In the genomic region with DNA sequence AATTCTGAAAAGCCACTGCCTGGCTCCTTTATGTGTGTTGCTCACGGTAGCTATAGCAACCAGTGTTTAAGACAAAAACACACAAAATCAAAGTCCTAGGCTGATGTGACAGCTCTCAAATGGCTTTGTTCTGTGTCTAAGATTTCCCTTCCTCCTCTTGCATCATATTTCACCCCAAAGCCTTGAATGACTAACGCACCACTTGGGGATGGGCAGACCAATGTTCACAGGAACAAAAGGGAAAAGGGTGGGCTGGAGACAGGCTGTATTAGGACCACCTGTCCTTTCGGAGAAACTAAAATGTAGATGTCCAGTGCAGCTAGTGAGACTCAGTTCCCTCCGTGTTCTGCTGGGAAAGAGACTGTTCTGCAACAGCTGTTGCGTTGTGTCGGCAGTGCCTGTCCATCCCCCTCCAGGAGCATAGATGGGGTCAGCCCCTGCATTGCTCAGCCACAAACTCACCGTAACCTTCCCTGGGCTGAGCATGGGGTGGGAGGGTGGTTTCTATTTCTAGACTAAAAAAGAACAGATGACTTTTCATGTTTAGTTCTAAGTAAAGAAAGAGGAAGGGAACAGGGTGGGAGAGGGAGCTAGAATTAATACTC, we compare ENCODE assay signal across 1 cellular context.
TF ChIP-seq lines count a peak whose summit lies in the region.

No MANE protein-coding gene starts in this region.

TF ChIP-seq in HepG2, 621 proteins besides CTCF, POLR2A, EP300 and RAD21 (continued from another document and continues in another):
- TF ChIP-seq, protein P1, sequence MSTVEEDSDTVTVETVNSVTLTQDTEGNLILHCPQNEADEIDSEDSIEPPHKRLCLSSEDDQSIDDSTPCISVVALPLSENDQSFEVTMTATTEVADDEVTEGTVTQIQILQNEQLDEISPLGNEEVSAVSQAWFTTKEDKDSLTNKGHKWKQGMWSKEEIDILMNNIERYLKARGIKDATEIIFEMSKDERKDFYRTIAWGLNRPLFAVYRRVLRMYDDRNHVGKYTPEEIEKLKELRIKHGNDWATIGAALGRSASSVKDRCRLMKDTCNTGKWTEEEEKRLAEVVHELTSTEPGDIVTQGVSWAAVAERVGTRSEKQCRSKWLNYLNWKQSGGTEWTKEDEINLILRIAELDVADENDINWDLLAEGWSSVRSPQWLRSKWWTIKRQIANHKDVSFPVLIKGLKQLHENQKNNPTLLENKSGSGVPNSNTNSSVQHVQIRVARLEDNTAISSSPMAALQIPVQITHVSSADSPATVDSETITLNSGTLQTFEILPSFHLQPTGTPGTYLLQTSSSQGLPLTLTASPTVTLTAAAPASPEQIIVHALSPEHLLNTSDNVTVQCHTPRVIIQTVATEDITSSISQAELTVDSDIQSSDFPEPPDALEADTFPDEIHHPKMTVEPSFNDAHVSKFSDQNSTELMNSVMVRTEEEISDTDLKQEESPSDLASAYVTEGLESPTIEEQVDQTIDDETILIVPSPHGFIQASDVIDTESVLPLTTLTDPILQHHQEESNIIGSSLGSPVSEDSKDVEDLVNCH (CRISPR knock-in tag; IDR thresholded peaks at IDR 0.05) = no peak
- TF ChIP-seq ZSCAN31 (CRISPR knock-in tag; IDR thresholded peaks at IDR 0.05; ENCODE audit: low read depth) = no peak
- TF ChIP-seq, protein P2, sequence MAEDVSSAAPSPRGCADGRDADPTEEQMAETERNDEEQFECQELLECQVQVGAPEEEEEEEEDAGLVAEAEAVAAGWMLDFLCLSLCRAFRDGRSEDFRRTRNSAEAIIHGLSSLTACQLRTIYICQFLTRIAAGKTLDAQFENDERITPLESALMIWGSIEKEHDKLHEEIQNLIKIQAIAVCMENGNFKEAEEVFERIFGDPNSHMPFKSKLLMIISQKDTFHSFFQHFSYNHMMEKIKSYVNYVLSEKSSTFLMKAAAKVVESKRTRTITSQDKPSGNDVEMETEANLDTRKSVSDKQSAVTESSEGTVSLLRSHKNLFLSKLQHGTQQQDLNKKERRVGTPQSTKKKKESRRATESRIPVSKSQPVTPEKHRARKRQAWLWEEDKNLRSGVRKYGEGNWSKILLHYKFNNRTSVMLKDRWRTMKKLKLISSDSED (CRISPR knock-in tag; IDR thresholded peaks at IDR 0.05) = no peak
- peak; percentile 88; the same call in 1 of the 2 replicates for TF ChIP-seq EHMT2 (IDR thresholded peaks at IDR 0.05; ENCODE audit: borderline replicate concordance, low read depth, low read length)
- peak; percentile 8; the same call in 1 of the 2 replicates for TF ChIP-seq BHLHE40 (IDR thresholded peaks at IDR 0.05; ENCODE audit: low read length)
- TF ChIP-seq FOXK1 (CRISPR knock-in tag; IDR thresholded peaks at IDR 0.05; ENCODE audit: borderline replicate concordance, low read depth) = peak; percentile 46; the same call in 1 of the 2 replicates
- TF ChIP-seq ATRX (CRISPR knock-in tag; IDR thresholded peaks at IDR 0.05; ENCODE audit: borderline replicate concordance) = no peak
- TF ChIP-seq, protein P3, sequence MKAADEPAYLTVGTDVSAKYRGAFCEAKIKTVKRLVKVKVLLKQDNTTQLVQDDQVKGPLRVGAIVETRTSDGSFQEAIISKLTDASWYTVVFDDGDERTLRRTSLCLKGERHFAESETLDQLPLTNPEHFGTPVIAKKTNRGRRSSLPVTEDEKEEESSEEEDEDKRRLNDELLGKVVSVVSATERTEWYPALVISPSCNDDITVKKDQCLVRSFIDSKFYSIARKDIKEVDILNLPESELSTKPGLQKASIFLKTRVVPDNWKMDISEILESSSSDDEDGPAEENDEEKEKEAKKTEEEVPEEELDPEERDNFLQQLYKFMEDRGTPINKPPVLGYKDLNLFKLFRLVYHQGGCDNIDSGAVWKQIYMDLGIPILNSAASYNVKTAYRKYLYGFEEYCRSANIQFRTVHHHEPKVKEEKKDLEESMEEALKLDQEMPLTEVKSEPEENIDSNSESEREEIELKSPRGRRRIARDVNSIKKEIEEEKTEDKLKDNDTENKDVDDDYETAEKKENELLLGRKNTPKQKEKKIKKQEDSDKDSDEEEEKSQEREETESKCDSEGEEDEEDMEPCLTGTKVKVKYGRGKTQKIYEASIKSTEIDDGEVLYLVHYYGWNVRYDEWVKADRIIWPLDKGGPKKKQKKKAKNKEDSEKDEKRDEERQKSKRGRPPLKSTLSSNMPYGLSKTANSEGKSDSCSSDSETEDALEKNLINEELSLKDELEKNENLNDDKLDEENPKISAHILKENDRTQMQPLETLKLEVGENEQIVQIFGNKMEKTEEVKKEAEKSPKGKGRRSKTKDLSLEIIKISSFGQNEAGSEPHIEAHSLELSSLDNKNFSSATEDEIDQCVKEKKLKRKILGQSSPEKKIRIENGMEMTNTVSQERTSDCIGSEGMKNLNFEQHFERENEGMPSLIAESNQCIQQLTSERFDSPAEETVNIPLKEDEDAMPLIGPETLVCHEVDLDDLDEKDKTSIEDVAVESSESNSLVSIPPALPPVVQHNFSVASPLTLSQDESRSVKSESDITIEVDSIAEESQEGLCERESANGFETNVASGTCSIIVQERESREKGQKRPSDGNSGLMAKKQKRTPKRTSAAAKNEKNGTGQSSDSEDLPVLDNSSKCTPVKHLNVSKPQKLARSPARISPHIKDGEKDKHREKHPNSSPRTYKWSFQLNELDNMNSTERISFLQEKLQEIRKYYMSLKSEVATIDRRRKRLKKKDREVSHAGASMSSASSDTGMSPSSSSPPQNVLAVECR (CRISPR knock-in tag; IDR thresholded peaks at IDR 0.05; ENCODE audit: borderline replicate concordance) = peak; percentile 64; the same call in 1 of the 2 replicates
- no peak for TF ChIP-seq HNRNPL (IDR thresholded peaks at IDR 0.05; ENCODE audit: low read depth, low read length)
- TF ChIP-seq ZNF225 (CRISPR knock-in tag; IDR thresholded peaks at IDR 0.05) = no peak
- peak; percentile 39; the same call in 1 of the 2 replicates for TF ChIP-seq MIXL1 (CRISPR knock-in tag; IDR thresholded peaks at IDR 0.05)
- no peak for TF ChIP-seq HCFC1 (IDR thresholded peaks at IDR 0.05; ENCODE audit: low read depth, low read length)
- TF ChIP-seq ZNF468 (CRISPR knock-in tag; IDR thresholded peaks at IDR 0.05) = no peak
- TF ChIP-seq, protein P4, sequence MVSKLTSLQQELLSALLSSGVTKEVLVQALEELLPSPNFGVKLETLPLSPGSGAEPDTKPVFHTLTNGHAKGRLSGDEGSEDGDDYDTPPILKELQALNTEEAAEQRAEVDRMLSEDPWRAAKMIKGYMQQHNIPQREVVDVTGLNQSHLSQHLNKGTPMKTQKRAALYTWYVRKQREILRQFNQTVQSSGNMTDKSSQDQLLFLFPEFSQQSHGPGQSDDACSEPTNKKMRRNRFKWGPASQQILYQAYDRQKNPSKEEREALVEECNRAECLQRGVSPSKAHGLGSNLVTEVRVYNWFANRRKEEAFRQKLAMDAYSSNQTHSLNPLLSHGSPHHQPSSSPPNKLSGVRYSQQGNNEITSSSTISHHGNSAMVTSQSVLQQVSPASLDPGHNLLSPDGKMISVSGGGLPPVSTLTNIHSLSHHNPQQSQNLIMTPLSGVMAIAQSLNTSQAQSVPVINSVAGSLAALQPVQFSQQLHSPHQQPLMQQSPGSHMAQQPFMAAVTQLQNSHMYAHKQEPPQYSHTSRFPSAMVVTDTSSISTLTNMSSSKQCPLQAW (CRISPR knock-in tag; IDR thresholded peaks at IDR 0.05) = peak; percentile 80
- TF ChIP-seq SIN3A (IDR thresholded peaks at IDR 0.05; ENCODE audit: borderline replicate concordance, low read depth, low read length) = 0 out of 2 replicates have a peak, but pooled peaks have one; percentile 26
- TF ChIP-seq RBM22 (optimal IDR thresholded peaks at IDR 0.05; ENCODE audit: low read length) = peak; percentile 79
- TF ChIP-seq FOXP1 (IDR thresholded peaks at IDR 0.05) = 0 out of 2 replicates have a peak, but pooled peaks have one; percentile 4
- no peak; the same call in 1 of the 2 replicates for TF ChIP-seq FOXP1 (CRISPR knock-in tag; IDR thresholded peaks at IDR 0.05)
- no peak for TF ChIP-seq MXD4 (CRISPR knock-in tag; IDR thresholded peaks at IDR 0.05)
- peak; percentile 55 for TF ChIP-seq ATF7 (IDR thresholded peaks at IDR 0.05)
- no peak for TF ChIP-seq ATF7 (CRISPR knock-in tag; IDR thresholded peaks at IDR 0.05)
- no peak for TF ChIP-seq NFIB (CRISPR knock-in tag; IDR thresholded peaks at IDR 0.05; ENCODE audit: borderline replicate concordance)
- peak; percentile 67; the same call in 1 of the 2 replicates for TF ChIP-seq TGIF2 (CRISPR knock-in tag; IDR thresholded peaks at IDR 0.05)
- no peak for TF ChIP-seq NONO (IDR thresholded peaks at IDR 0.05)
- TF ChIP-seq NONO (CRISPR knock-in tag; conservative IDR thresholded peaks at IDR 0.05) = 0 out of 2 replicates have a peak, but pooled peaks have one; percentile 54
- TF ChIP-seq, protein P5, sequence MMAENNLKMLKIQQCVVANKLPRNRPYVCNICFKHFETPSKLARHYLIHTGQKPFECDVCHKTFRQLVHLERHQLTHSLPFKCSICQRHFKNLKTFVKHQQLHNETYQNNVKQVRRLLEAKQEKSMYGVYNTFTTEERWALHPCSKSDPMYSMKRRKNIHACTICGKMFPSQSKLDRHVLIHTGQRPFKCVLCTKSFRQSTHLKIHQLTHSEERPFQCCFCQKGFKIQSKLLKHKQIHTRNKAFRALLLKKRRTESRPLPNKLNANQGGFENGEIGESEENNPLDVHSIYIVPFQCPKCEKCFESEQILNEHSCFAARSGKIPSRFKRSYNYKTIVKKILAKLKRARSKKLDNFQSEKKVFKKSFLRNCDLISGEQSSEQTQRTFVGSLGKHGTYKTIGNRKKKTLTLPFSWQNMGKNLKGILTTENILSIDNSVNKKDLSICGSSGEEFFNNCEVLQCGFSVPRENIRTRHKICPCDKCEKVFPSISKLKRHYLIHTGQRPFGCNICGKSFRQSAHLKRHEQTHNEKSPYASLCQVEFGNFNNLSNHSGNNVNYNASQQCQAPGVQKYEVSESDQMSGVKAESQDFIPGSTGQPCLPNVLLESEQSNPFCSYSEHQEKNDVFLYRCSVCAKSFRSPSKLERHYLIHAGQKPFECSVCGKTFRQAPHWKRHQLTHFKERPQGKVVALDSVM (CRISPR knock-in tag; IDR thresholded peaks at IDR 0.05) = no peak
- peak; percentile 50 for TF ChIP-seq SP5 (CRISPR knock-in tag; IDR thresholded peaks at IDR 0.05; ENCODE audit: borderline replicate concordance, low read depth)
- TF ChIP-seq SRF (IDR thresholded peaks at IDR 0.05; ENCODE audit: low read depth, low read length) = no peak
- 0 out of 2 replicates have a peak, but pooled peaks have one; percentile 30 for TF ChIP-seq ZNF556 (CRISPR knock-in tag; IDR thresholded peaks at IDR 0.05; ENCODE audit: borderline replicate concordance)
- TF ChIP-seq, protein P6, sequence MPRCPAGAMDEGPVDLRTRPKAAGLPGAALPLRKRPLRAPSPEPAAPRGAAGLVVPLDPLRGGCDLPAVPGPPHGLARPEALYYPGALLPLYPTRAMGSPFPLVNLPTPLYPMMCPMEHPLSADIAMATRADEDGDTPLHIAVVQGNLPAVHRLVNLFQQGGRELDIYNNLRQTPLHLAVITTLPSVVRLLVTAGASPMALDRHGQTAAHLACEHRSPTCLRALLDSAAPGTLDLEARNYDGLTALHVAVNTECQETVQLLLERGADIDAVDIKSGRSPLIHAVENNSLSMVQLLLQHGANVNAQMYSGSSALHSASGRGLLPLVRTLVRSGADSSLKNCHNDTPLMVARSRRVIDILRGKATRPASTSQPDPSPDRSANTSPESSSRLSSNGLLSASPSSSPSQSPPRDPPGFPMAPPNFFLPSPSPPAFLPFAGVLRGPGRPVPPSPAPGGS (CRISPR knock-in tag; IDR thresholded peaks at IDR 0.05) = no peak
- TF ChIP-seq HIVEP1 (CRISPR knock-in tag; IDR thresholded peaks at IDR 0.05) = no peak
- peak; percentile 38; the same call in 1 of the 2 replicates for TF ChIP-seq ZNF607 (CRISPR knock-in tag; IDR thresholded peaks at IDR 0.05; ENCODE audit: borderline replicate concordance)
- TF ChIP-seq ZNF292 (CRISPR knock-in tag; IDR thresholded peaks at IDR 0.05; ENCODE audit: borderline replicate concordance, low read depth) = peak; percentile 50; the same call in 1 of the 2 replicates
- TF ChIP-seq ZNF256 (CRISPR knock-in tag; conservative IDR thresholded peaks at IDR 0.05) = no peak
- no peak for TF ChIP-seq TAF1 (CRISPR knock-in tag; IDR thresholded peaks at IDR 0.05)
- no peak for TF ChIP-seq ZNF713 (CRISPR knock-in tag; IDR thresholded peaks at IDR 0.05)
- TF ChIP-seq ZNF367 (CRISPR knock-in tag; IDR thresholded peaks at IDR 0.05; ENCODE audit: borderline replicate concordance) = no peak
- peak; percentile 40; the same call in 1 of the 2 replicates for TF ChIP-seq HOXA3 (CRISPR knock-in tag; IDR thresholded peaks at IDR 0.05)
- TF ChIP-seq MYNN (CRISPR knock-in tag; IDR thresholded peaks at IDR 0.05; ENCODE audit: low read depth) = no peak
- peak; percentile 67; the same call in 1 of the 2 replicates for TF ChIP-seq TARDBP (CRISPR knock-in tag; IDR thresholded peaks at IDR 0.05)
- TF ChIP-seq, protein P7, sequence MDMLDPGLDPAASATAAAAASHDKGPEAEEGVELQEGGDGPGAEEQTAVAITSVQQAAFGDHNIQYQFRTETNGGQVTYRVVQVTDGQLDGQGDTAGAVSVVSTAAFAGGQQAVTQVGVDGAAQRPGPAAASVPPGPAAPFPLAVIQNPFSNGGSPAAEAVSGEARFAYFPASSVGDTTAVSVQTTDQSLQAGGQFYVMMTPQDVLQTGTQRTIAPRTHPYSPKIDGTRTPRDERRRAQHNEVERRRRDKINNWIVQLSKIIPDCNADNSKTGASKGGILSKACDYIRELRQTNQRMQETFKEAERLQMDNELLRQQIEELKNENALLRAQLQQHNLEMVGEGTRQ (IDR thresholded peaks at IDR 0.05; ENCODE audit: low read depth, low read length) = no peak
- TF ChIP-seq, protein P7 (CRISPR knock-in tag; IDR thresholded peaks at IDR 0.05; ENCODE audit: borderline replicate concordance) = no peak
- TF ChIP-seq GATAD1 (CRISPR knock-in tag; IDR thresholded peaks at IDR 0.05) = peak; percentile 25; the same call in 1 of the 2 replicates
- TF ChIP-seq, protein P8, sequence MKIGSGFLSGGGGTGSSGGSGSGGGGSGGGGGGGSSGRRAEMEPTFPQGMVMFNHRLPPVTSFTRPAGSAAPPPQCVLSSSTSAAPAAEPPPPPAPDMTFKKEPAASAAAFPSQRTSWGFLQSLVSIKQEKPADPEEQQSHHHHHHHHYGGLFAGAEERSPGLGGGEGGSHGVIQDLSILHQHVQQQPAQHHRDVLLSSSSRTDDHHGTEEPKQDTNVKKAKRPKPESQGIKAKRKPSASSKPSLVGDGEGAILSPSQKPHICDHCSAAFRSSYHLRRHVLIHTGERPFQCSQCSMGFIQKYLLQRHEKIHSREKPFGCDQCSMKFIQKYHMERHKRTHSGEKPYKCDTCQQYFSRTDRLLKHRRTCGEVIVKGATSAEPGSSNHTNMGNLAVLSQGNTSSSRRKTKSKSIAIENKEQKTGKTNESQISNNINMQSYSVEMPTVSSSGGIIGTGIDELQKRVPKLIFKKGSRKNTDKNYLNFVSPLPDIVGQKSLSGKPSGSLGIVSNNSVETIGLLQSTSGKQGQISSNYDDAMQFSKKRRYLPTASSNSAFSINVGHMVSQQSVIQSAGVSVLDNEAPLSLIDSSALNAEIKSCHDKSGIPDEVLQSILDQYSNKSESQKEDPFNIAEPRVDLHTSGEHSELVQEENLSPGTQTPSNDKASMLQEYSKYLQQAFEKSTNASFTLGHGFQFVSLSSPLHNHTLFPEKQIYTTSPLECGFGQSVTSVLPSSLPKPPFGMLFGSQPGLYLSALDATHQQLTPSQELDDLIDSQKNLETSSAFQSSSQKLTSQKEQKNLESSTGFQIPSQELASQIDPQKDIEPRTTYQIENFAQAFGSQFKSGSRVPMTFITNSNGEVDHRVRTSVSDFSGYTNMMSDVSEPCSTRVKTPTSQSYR (CRISPR knock-in tag; IDR thresholded peaks at IDR 0.05; ENCODE audit: borderline replicate concordance) = peak; percentile 51; the same call in 1 of the 2 replicates
